In the genomic region with DNA sequence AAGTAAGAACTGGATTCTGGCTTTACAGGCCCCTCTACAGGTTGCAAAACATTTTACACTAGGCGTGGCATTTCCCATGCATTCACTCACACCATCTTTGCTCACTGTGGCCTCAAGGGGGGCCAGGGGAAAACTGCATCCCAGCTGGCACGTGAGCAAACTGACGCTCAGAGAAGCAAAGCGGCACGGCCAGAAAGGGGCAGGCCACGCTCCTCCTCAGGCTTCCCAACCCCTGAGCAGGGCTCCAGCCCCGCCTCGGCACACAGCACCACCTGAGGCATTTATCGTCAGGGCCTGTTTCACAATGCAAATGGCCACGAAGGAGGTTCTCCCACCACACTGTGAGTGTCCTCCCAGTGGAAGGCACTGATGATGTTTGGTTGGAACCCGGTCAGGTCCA, we compare ENCODE assay signal across 23 cellular contexts.
DNase-seq lines count a peak whose midpoint lies in the region; ATAC-seq, FAIRE-seq and TF ChIP-seq lines count a peak whose summit lies in the region.
"Had no signal": no experiment of that assay in that cellular context is flagged by ENCODE, and none has a peak within 500 bp of the region (broad histone marks: within the 10 kb centered on the region; RNA-seq: fewer than 3 reads in every experiment).

No MANE protein-coding gene starts in this region.

- no peak for FAIRE-seq in H1 (lab: Jason Lieb, UNC)
- FAIRE-seq: astrocyte, frontal cortex, islet of Langerhans, small intestine had no signal

- H4K8ac ChIP-seq in H1 (ENCODE audit: extremely low read depth, insufficient read depth, low read length), result no peak overlapping the region; the same call in 1 of the 2 replicates

- intact Hi-C loops in natural killer cell (cut with micrococcal nuclease), result no loop called here

- H2BK120ac ChIP-seq in H1 (replicated peaks; ENCODE audit: low read depth, low read length), result no peak overlapping the region

- TF ChIP-seq CTCF in natural killer cell (IDR thresholded peaks at IDR 0.05) (no peak), H1 (IDR thresholded peaks at IDR 0.05; ENCODE audit: control extremely low read depth in 1 of 3, insufficient read depth in 1 of 3, low read depth in 1 of 3, low read length in 3 of 3) (no peak)

- no peak for DNase-seq in natural killer cell
- no peak for DNase-seq in natural killer cell treated with Interleukin-12 subunit alpha and Interleukin-12 subunit beta and Interleukin-15 and Interleukin-18, amount 100 ng/mL, for 72 hours (ENCODE audit: low spot score)
- DNase-seq in activated CD8-positive, alpha-beta T cell treated with anti-CD3 and anti-CD28 coated beads, Interleukin-2, amount 10 ng/mL, durations not matched to agents 7 days and 5 days, result no peak
- DNase-seq in H1 (ENCODE audit: low read depth in 1 of 2, low spot score in 2 of 2), result no peak
- no peak for DNase-seq in amniotic stem cell (lab: John Stamatoyannopoulos, UW)
- DNase-seq: COR-L47; hypothalamus; KG1; MV-4-11; NCI-H1930; NCI-H446 treated with DMSO at 0.1 percent for 48 hours; small intestine; stimulated activated CD4-positive, alpha-beta T cell treated with anti-CD3 and anti-CD28 coated beads, Interleukin-2, amount 100 ng/mL, for 48 hours; T1000 had no signal

- H3K4me3 ChIP-seq in H1 (ENCODE audit: extremely low read depth in 1 of 4, insufficient read depth in 2 of 4, low read depth in 3 of 4, low read length in 4 of 4), result no peak overlapping the region
- H3K4me3 ChIP-seq: GM23338 had no signal

- H3K36me3 ChIP-seq in H1 (ENCODE audit: control insufficient read depth in 2 of 4, insufficient read depth in 4 of 4, low read length in 3 of 4), result no peaks in the 10 kb centered on the region

- H3K27ac Mint-ChIP-seq in natural killer cell, result peak overlapping the region; percentile 67 to 76
- peak overlapping the region in 1 of 2 donors; percentile 88 for H3K27ac Mint-ChIP-seq in natural killer cell treated with Interleukin-12 subunit alpha and Interleukin-12 subunit beta and Interleukin-15 and Interleukin-18, amount 100 ng/mL, for 72 hours
- peak overlapping the region; percentile 89 for H3K27ac Mint-ChIP-seq in activated CD8-positive, alpha-beta T cell treated with anti-CD3 and anti-CD28 coated beads, Interleukin-2, amount 10 ng/mL, durations not matched to agents 7 days and 5 days
- H3K27ac Mint-ChIP-seq: GM23338, type B pancreatic cell had no signal

- CTCF ChIA-PET in activated CD8-positive, alpha-beta T cell treated with anti-CD3 and anti-CD28 coated beads, Interleukin-2, amount 10 ng/mL, durations not matched to agents 7 days and 5 days (lab: Charles Lee), result interaction anchor here (0.9 to 2.1 kb wide), 4 partner anchors 21 to 186 kb away, joined by 3 to 5 read pairs (median 3); no protein-coding TSS in a partner anchor
- CTCF ChIA-PET in H1 (lab: Charles Lee; ENCODE audit: partially characterized antibody), result no interaction called here

- H3K79me2 ChIP-seq in H1 (ENCODE audit: control insufficient read depth in 1 of 2, insufficient read depth in 2 of 2, low read length in 2 of 2), result peaks cover 0 to 6% of the 10 kb centered on the region in 2 experiments; a peak in 2 of 4 replicates

- H4K5ac ChIP-seq in H1 (ENCODE audit: insufficient read length, low read depth, low read length), result no peak overlapping the region

- no peak overlapping the region for H2AFZ ChIP-seq in H1 (ENCODE audit: low read length)
- H2AFZ ChIP-seq: GM23338 had no signal

- H2AK5ac ChIP-seq in H1 (ENCODE audit: low read depth, low read length), result 0 out of 2 replicates have a peak overlapping the region, but pooled peaks have one; percentile 8

- H2BK12ac ChIP-seq in H1 (ENCODE audit: low read depth, low read length), result no peak overlapping the region

- no peak overlapping the region for H3K27ac ChIP-seq in H1 (ENCODE audit: low read depth, low read length)

- H3K9ac ChIP-seq in H1 (replicated peaks in 1 of 4; ENCODE audit: extremely low read depth in 1 of 4, low read depth in 3 of 4, low read length in 3 of 4), result no peak overlapping the region; a peak in 1 of 7 replicates

- 95% methylated on average over 11 of the region's 11 CpGs; no CpG with 5 or more reads in 1 of the 2 experiments for WGBS in H1 (ENCODE audit: extremely low coverage in 1 of 2, insufficient coverage in 1 of 2, insufficient read length in 1 of 2, insufficient replicate concordance in 2 of 2, low coverage in 1 of 2, low lambda C conversion rate in 2 of 2, missing lambda C conversion rate in 1 of 2), 2 experiments

- H3K14ac ChIP-seq in H1 (ENCODE audit: insufficient read length), result no peak overlapping the region

- ATAC-seq in natural killer cell (no peak), HG02852 (IDR thresholded peaks at IDR 0.05; ENCODE audit: unreplicated experiment) (no peak), GM21825 (IDR thresholded peaks at IDR 0.05; ENCODE audit: unreplicated experiment) (no peak)
- ATAC-seq in natural killer cell treated with Interleukin-12 subunit alpha and Interleukin-12 subunit beta and Interleukin-15 and Interleukin-18, amount 100 ng/mL, for 72 hours, result no peak
- ATAC-seq in activated CD8-positive, alpha-beta T cell treated with anti-CD3 and anti-CD28 coated beads, Interleukin-2, amount 10 ng/mL, durations not matched to agents 7 days and 5 days, result peak; percentile 6
- ATAC-seq: activated CD4-positive, CD25-positive, alpha-beta regulatory T cell treated with anti-CD3 and anti-CD28 coated beads, Interleukin-2, amount 50 U/mL, for 24 hours; GM23338; Panc1 had no signal

- H3K4me3 Mint-ChIP-seq in natural killer cell, result no peak overlapping the region
- H3K4me3 Mint-ChIP-seq in natural killer cell treated with Interleukin-12 subunit alpha and Interleukin-12 subunit beta and Interleukin-15 and Interleukin-18, amount 100 ng/mL, for 72 hours, result no peak overlapping the region
- H3K4me3 Mint-ChIP-seq in activated CD8-positive, alpha-beta T cell treated with anti-CD3 and anti-CD28 coated beads, Interleukin-2, amount 10 ng/mL, durations not matched to agents 7 days and 5 days, result peak overlapping the region; percentile 33
- H3K4me3 Mint-ChIP-seq: GM23338, type B pancreatic cell had no signal

- H4K20me1 ChIP-seq in H1 (replicated peaks in 1 of 2; ENCODE audit: control insufficient read depth in 1 of 2, insufficient read depth in 2 of 2, low read length in 2 of 2), result peaks cover 0 to 2% of the 10 kb centered on the region in 2 experiments

- no peaks in the 10 kb centered on the region; the same call in none of the 2 replicates for H3K79me1 ChIP-seq in H1 (ENCODE audit: low read depth, low read length)

- no peak overlapping the region for H2BK20ac ChIP-seq in H1 (ENCODE audit: low read length)

- H3K56ac ChIP-seq in H1 (replicated peaks; ENCODE audit: insufficient read length, low read depth, low read length), result no peak overlapping the region

- H3K4ac ChIP-seq in H1 (replicated peaks; ENCODE audit: insufficient read length, low read depth, low read length), result no peak overlapping the region

- H4K91ac ChIP-seq in H1 (replicated peaks; ENCODE audit: insufficient read length, low read length), result no peak overlapping the region

- H3K23ac ChIP-seq in H1 (ENCODE audit: insufficient read length), result no peak overlapping the region

- H2BK5ac ChIP-seq in H1 (ENCODE audit: low read depth, low read length), result no peak overlapping the region

- no peaks in the 10 kb centered on the region for H3K36me3 Mint-ChIP-seq in natural killer cell
- no peaks in the 10 kb centered on the region for H3K36me3 Mint-ChIP-seq in natural killer cell treated with Interleukin-12 subunit alpha and Interleukin-12 subunit beta and Interleukin-15 and Interleukin-18, amount 100 ng/mL, for 72 hours
- peaks cover 83% of the 10 kb centered on the region for H3K36me3 Mint-ChIP-seq in activated CD8-positive, alpha-beta T cell treated with anti-CD3 and anti-CD28 coated beads, Interleukin-2, amount 10 ng/mL, durations not matched to agents 7 days and 5 days (ENCODE audit: low read depth)

- peaks cover 70 to 79% of the 10 kb centered on the region in 2 donors for H3K4me1 Mint-ChIP-seq in natural killer cell
- peaks cover 35 to 44% of the 10 kb centered on the region in 2 donors for H3K4me1 Mint-ChIP-seq in natural killer cell treated with Interleukin-12 subunit alpha and Interleukin-12 subunit beta and Interleukin-15 and Interleukin-18, amount 100 ng/mL, for 72 hours (ENCODE audit: low read depth in 2 of 2)
- peaks cover 93% of the 10 kb centered on the region for H3K4me1 Mint-ChIP-seq in activated CD8-positive, alpha-beta T cell treated with anti-CD3 and anti-CD28 coated beads, Interleukin-2, amount 10 ng/mL, durations not matched to agents 7 days and 5 days (ENCODE audit: low read depth)

- no peak overlapping the region for H3K4me2 ChIP-seq in H1 (ENCODE audit: insufficient read depth in 1 of 2, low read depth in 2 of 2, low read length in 2 of 2)
- H3K4me2 ChIP-seq: GM23338 had no signal

- H3K27me3 ChIP-seq in H1 (replicated peaks in 1 of 4; ENCODE audit: control insufficient read depth in 3 of 4, extremely low read depth in 1 of 4, insufficient read depth in 3 of 4, low read length in 3 of 4), result no peaks in the 10 kb centered on the region

- H3K23me2 ChIP-seq in H1 (ENCODE audit: low read depth, low read length), result no peaks in the 10 kb centered on the region

- no peak for TF ChIP-seq EP300 in H1 (IDR thresholded peaks at IDR 0.05; ENCODE audit: borderline replicate concordance in 1 of 2, low read depth in 2 of 2, low read length in 2 of 2)

- POLR2A ChIA-PET in activated CD8-positive, alpha-beta T cell treated with anti-CD3 and anti-CD28 coated beads, Interleukin-2, amount 10 ng/mL, durations not matched to agents 7 days and 5 days (lab: Charles Lee), result no interaction called here
- POLR2A ChIA-PET in H1 (lab: Charles Lee; ENCODE audit: partially characterized antibody), result no interaction called here

- H2BK15ac ChIP-seq in H1 (ENCODE audit: low read length), result no peak overlapping the region

- H3K27me3 Mint-ChIP-seq in natural killer cell (ENCODE audit: low read depth in 2 of 2), result no peaks in the 10 kb centered on the region
- H3K27me3 Mint-ChIP-seq in natural killer cell treated with Interleukin-12 subunit alpha and Interleukin-12 subunit beta and Interleukin-15 and Interleukin-18, amount 100 ng/mL, for 72 hours, result no peaks in the 10 kb centered on the region
- no peaks in the 10 kb centered on the region for H3K27me3 Mint-ChIP-seq in activated CD8-positive, alpha-beta T cell treated with anti-CD3 and anti-CD28 coated beads, Interleukin-2, amount 10 ng/mL, durations not matched to agents 7 days and 5 days (ENCODE audit: low read depth)
- H3K27me3 Mint-ChIP-seq: type B pancreatic cell had no signal

- H3K18ac ChIP-seq in H1 (ENCODE audit: extremely low read depth, low read length), result 0 out of 2 replicates have a peak overlapping the region, but pooled peaks have one; percentile 32

- 0 out of 4 replicates have a peak, but pooled peaks of 1 of the 2 experiments have one; percentile 2 for TF ChIP-seq RAD21 in H1 (IDR thresholded peaks at IDR 0.05 in 1 of 2, conservative IDR thresholded peaks at IDR 0.05 in 1 of 2; ENCODE audit: low read depth in 2 of 2, low read length in 2 of 2)

- H3K9me3 Mint-ChIP-seq in natural killer cell, result no peaks in the 10 kb centered on the region
- no peaks in the 10 kb centered on the region for H3K9me3 Mint-ChIP-seq in natural killer cell treated with Interleukin-12 subunit alpha and Interleukin-12 subunit beta and Interleukin-15 and Interleukin-18, amount 100 ng/mL, for 72 hours
- H3K9me3 Mint-ChIP-seq in activated CD8-positive, alpha-beta T cell treated with anti-CD3 and anti-CD28 coated beads, Interleukin-2, amount 10 ng/mL, durations not matched to agents 7 days and 5 days (ENCODE audit: insufficient read depth), result no peaks in the 10 kb centered on the region
- H3K9me3 Mint-ChIP-seq: GM23338, type B pancreatic cell had no signal

- H3K4me1 ChIP-seq in H1 (replicated peaks in 1 of 4; ENCODE audit: control insufficient read depth in 3 of 4, insufficient read depth in 4 of 4, low read length in 3 of 4), result peaks cover 0 to 2% (median 0%) of the 10 kb centered on the region in 4 experiments; a peak in 3 of 7 replicates

- no peaks in the 10 kb centered on the region for H3K9me3 ChIP-seq in H1 (ENCODE audit: insufficient read depth in 2 of 2, low read depth in 1 of 2, low read length in 1 of 2)

- no peak for TF ChIP-seq POLR2A in H1 (IDR thresholded peaks at IDR 0.05; ENCODE audit: control extremely low read depth in 1 of 2, low read depth in 2 of 2, low read length in 2 of 2)
